Comparison of ENCODE assay signal across 8 cellular contexts in the genomic region with DNA sequence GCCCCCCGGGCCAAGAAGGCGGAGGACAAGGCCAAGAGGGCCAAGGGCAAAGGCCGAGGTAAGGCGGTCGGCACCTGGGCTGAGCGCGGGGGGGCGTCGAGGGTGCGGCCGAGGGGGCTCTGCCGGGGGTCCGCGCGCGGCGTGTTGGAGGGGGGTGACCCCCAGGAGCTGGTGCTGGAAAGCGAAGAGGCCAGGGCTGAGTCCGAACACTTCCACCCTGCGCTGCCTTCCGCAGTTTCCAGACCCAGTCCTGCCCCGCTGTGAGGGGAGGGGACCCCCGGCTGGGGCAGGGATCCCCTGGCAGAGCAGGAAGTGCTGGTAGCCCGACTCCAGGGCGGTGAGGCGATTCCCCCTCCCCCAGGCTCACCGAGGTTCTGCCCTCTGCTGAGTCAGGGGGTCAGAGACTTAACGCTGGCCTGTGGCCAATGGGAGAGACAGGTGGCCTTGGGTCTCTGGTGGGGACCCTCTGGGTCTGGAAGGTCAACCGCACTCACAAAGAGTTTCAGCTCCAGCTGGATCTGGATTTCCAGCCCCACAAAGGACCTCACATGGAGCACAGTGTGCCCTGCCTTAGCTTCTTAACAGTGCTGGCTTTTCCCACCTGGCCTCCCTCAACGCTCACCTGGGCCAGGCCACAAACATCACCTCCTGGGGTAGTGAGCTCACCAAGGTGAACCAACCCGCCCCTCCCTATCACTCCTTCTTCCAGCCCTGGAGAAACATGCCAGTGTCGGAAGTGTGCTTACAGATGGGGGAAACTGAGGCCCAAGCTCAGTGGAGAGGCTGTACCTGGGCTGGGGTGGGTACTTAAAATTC. TPM values are rescaled to one million over a fixed set of nuclear protein-coding genes. Genes with fewer than 3 reads are reported as not detected.
DNase-seq lines count a peak whose midpoint lies in the region; ATAC-seq, FAIRE-seq and TF ChIP-seq lines count a peak whose summit lies in the region.

No MANE protein-coding gene starts in this region.

- no peak for TF ChIP-seq CTCF in GM12878 (IDR thresholded peaks at IDR 0.05 in 2 of 3, conservative IDR thresholded peaks at IDR 0.05 in 1 of 3; ENCODE audit: control insufficient read depth in 2 of 3, extremely low read depth in 1 of 3, insufficient read depth in 1 of 3, low read depth in 3 of 3, low read length in 3 of 3)
- no peak for TF ChIP-seq CTCF in testis (IDR thresholded peaks at IDR 0.05)

- H4K20me1 ChIP-seq in GM12878 (ENCODE audit: control insufficient read depth, insufficient read depth): no peaks in the 10 kb centered on the region

- no peak for TF ChIP-seq EP300 in GM12878 (IDR thresholded peaks at IDR 0.05; ENCODE audit: borderline replicate concordance in 1 of 2, control insufficient read depth in 1 of 2, low read depth in 2 of 2, low read length in 2 of 2)

- no peak for TF ChIP-seq POLR2A in GM12878 (IDR thresholded peaks at IDR 0.05; ENCODE audit: low read depth, low read length)
- TF ChIP-seq POLR2A in testis (IDR thresholded peaks at IDR 0.05): no peak

- H3K27me3 ChIP-seq in GM12878 (replicated peaks in 1 of 2; ENCODE audit: control insufficient read depth in 2 of 2, insufficient read depth in 2 of 2, low read length in 1 of 2) (peaks cover 5 to 11% of the 10 kb centered on the region in 2 experiments), layer of hippocampus (ENCODE audit: control insufficient read depth, insufficient read depth, low read length) (no peaks in the 10 kb centered on the region), testis (no peaks in the 10 kb centered on the region)

- H3K27ac Mint-ChIP-seq in activated CD4-positive, alpha-beta T cell treated with anti-CD3 and anti-CD28 coated beads, Interleukin-2, amount 10 ng/mL, durations not matched to agents 7 days and 5 days: no peak overlapping the region

- no peaks in the 10 kb centered on the region for H3K9me3 ChIP-seq in GM12878 (replicated peaks; ENCODE audit: control insufficient read depth, insufficient read depth, low read length)
- H3K9me3 ChIP-seq in testis: no peaks in the 10 kb centered on the region

- peak overlapping the region; percentile 47 for H3K4me3 Mint-ChIP-seq in activated CD4-positive, alpha-beta T cell treated with anti-CD3 and anti-CD28 coated beads, Interleukin-2, amount 10 ng/mL, durations not matched to agents 7 days and 5 days

- H2AFZ ChIP-seq in GM12878 (ENCODE audit: control insufficient read depth, low read depth, low read length): no peak overlapping the region

- no peaks in the 10 kb centered on the region for H3K36me3 Mint-ChIP-seq in activated CD4-positive, alpha-beta T cell treated with anti-CD3 and anti-CD28 coated beads, Interleukin-2, amount 10 ng/mL, durations not matched to agents 7 days and 5 days (ENCODE audit: low read depth)

- H3K79me2 ChIP-seq in GM12878 (ENCODE audit: control insufficient read depth, insufficient read depth, low read length): no peaks in the 10 kb centered on the region

- POLR2A ChIA-PET in activated CD4-positive, alpha-beta T cell treated with anti-CD3 and anti-CD28 coated beads, Interleukin-2, amount 10 ng/mL, durations not matched to agents 7 days and 5 days (lab: Charles Lee): no interaction called here
- POLR2A ChIA-PET in GM12878 (lab: Charles Lee): no interaction called here

- TF ChIP-seq RAD21 in GM12878 (IDR thresholded peaks at IDR 0.05; ENCODE audit: insufficient read depth, low read depth, low read length): no peak

- RAD21 ChIA-PET in GM12878 (lab: Charles Lee; ENCODE audit: unreplicated experiment): no interaction called here

- H3K4me2 ChIP-seq in GM12878 (ENCODE audit: control insufficient read depth, insufficient read depth): peak overlapping the region; percentile 60; the same call in 1 of the 2 replicates

- BruUV-seq in GM12878 (replicated peaks; lab: Mats Ljungman, UMichigan): no TSS peak

- 45% methylated on average over 12 of the region's 32 CpGs for WGBS in GM12878 (ENCODE audit: insufficient coverage, insufficient replicate concordance, low lambda C conversion rate, missing lambda C conversion rate)
- WGBS in testis, 2 donors: 22 to 26% methylated on average over 3 to 26 of the region's 32 CpGs

- CTCF ChIA-PET in activated CD4-positive, alpha-beta T cell treated with anti-CD3 and anti-CD28 coated beads, Interleukin-2, amount 10 ng/mL, durations not matched to agents 7 days and 5 days (lab: Charles Lee): interaction anchor here (0.5 to 1.3 kb wide), 3 partner anchors 19 to 341 kb away, joined by 3 read pairs; no protein-coding TSS in a partner anchor
- CTCF ChIA-PET in GM12878 (lab: Yijun Ruan, JAX): interaction anchor here (1.1 kb wide), 2 partner anchors 9 to 17 kb away, joined by 3 read pairs; no protein-coding TSS in a partner anchor

- in situ Hi-C loops in GM12878 (cut with MboI): no loop called here

- H3K9me3 Mint-ChIP-seq in activated CD4-positive, alpha-beta T cell treated with anti-CD3 and anti-CD28 coated beads, Interleukin-2, amount 10 ng/mL, durations not matched to agents 7 days and 5 days: no peaks in the 10 kb centered on the region

- intact Hi-C loops in GM12878 (cut with micrococcal nuclease; ENCODE audit: unreplicated experiment): no loop called here
- intact Hi-C loops in testis (cut with DNase I; ENCODE audit: low total_unique reads): no loop called here

- H3K27me3 Mint-ChIP-seq in activated CD4-positive, alpha-beta T cell treated with anti-CD3 and anti-CD28 coated beads, Interleukin-2, amount 10 ng/mL, durations not matched to agents 7 days and 5 days: peaks cover 41% of the 10 kb centered on the region

- H3K36me3 ChIP-seq in GM12878 (ENCODE audit: control insufficient read depth in 2 of 2, insufficient read depth in 2 of 2, low read length in 1 of 2) (no peaks in the 10 kb centered on the region), testis (ENCODE audit: low read depth, missing control alignments) (no peaks in the 10 kb centered on the region)

- SMC1A ChIA-PET in GM12878 (lab: Charles Lee; ENCODE audit: uncharacterized antibody, unreplicated experiment): interaction anchor here (0.8 to 0.9 kb wide), 2 partner anchors 31 to 32 kb away, joined by 3 read pairs; no protein-coding TSS in a partner anchor

- peak overlapping the region; percentile 57; the same call in 1 of the 2 replicates for H3K4me3 ChIP-seq in GM12878
- H3K4me3 ChIP-seq in testis: peak overlapping the region; percentile 67 to 80

- no peak overlapping the region for H3K27ac ChIP-seq in GM12878 (ENCODE audit: control insufficient read depth, insufficient read depth)
- H3K27ac ChIP-seq in layer of hippocampus (ENCODE audit: low read depth, low read length): peak overlapping the region; percentile 65
- H3K27ac ChIP-seq in testis: peak overlapping the region; percentile 78 to 80

- no peaks in the 10 kb centered on the region for H3K4me1 Mint-ChIP-seq in activated CD4-positive, alpha-beta T cell treated with anti-CD3 and anti-CD28 coated beads, Interleukin-2, amount 10 ng/mL, durations not matched to agents 7 days and 5 days

- DNase-seq in activated CD4-positive, alpha-beta T cell treated with anti-CD3 and anti-CD28 coated beads, Interleukin-2, amount 10 ng/mL, durations not matched to agents 7 days and 5 days: no peak
- no peak for DNase-seq in activated CD4-positive, alpha-beta T cell treated with anti-CD3 and anti-CD28 coated beads for 48 hours
- DNase-seq in GM12878 (ENCODE audit: low read depth, low spot score) (no peak), testis (no peak), NCI-H1092 treated with DMSO at 0.1 percent for 48 hours (lab: John Stamatoyannopoulos, UW) (no peak)

- no peak overlapping the region for H3K9ac ChIP-seq in GM12878 (ENCODE audit: control insufficient read depth, insufficient read depth, low read length)

- ATAC-seq in GM12878: no peak
- ATAC-seq in HG02763 (IDR thresholded peaks at IDR 0.05; ENCODE audit: unreplicated experiment): no peak
- ATAC-seq in GM18498 (IDR thresholded peaks at IDR 0.05; ENCODE audit: unreplicated experiment): no peak

- no peak for FAIRE-seq in GM12878 (lab: Jason Lieb, UNC)

- H3K4me1 ChIP-seq in GM12878 (ENCODE audit: control insufficient read depth, insufficient read depth, low read length) (no peaks in the 10 kb centered on the region), testis (peaks cover 20% of the 10 kb centered on the region)

TF ChIP-seq in GM12878, 131 proteins besides CTCF, POLR2A, EP300 and RAD21:
- TF ChIP-seq SUZ12 (IDR thresholded peaks at IDR 0.05; ENCODE audit: unreplicated experiment) (peak; percentile 60), GABPA (IDR thresholded peaks at IDR 0.05; ENCODE audit: low read depth) (no peak)

RNA-seq across cellular contexts. Expression of gene SYNC, which starts 39.8 kb away (rescaled TPM):
- not detected for total RNA-seq in activated CD4-positive, alpha-beta T cell treated with anti-CD3 and anti-CD28 coated beads, Interleukin-2, amount 10 ng/mL, durations not matched to agents 7 days and 5 days
- 1.8 TPM in 1 of 2 replicates, not detected in the other for total RNA-seq in GM12878 (2013; cell fraction: nucleolus; rRNA removed)
- total RNA-seq in GM12878 (2014; rRNA removed) (0.27 TPM in 1 of 2 replicates, not detected in the other), GM12878 (2014; rRNA removed; fragmentation: Illumina TruSeq; extraction: Trizol) (0.04 TPM in 1 of 2 replicates, not detected in the other), GM12878 (2021) (not detected in 2 replicates), testis (10 to 100 TPM in 1 of 2 donors, 1 to 10 TPM in 1; 9.0 to 11.8 TPM)
- not detected for polyA plus RNA-seq in GM12878 (2011; ENCODE audit: low read depth)
- polyA plus RNA-seq in GM12878 (2011; rRNA removed) (0.05 TPM in 1 of 2 replicates, not detected in the other), GM12878 (2014; fragmentation: Illumina TruSeq; extraction: Trizol) (0.05 TPM in 1 of 2 replicates, not detected in the other), GM12878 (2014; fragmentation: Nextera tagmentation; extraction: Ambion mirVana) (not detected), GM12878 (2014; rRNA removed) (not detected in 2 replicates), GM12878 (2016; fragmentation: Nextera tagmentation; extraction: Ambion mirVana) (under 1 TPM in 1 of 2 experiments, not detected in 1; 0.12 TPM), testis (ENCODE audit: insufficient read depth, low read depth, low replicate concordance) (12.4 TPM)
- polyA plus RNA-seq in GM12878 (2011; cell fraction: cytosol; rRNA removed): not detected in 2 replicates
- polyA plus RNA-seq in GM12878 (2011; cell fraction: nucleus; rRNA removed): not detected in 2 replicates
- not detected in 2 replicates for polyA plus RNA-seq in GM12878 (2012)
- not detected in 2 replicates for polyA minus RNA-seq in GM12878 (2011; rRNA and poly(A)+ RNA removed)
- not detected in 2 replicates for polyA minus RNA-seq in GM12878 (2011; cell fraction: cytosol; rRNA and poly(A)+ RNA removed)
- polyA minus RNA-seq in GM12878 (2011; cell fraction: nucleus; rRNA and poly(A)+ RNA removed): not detected in 2 replicates
